In the genomic region with DNA sequence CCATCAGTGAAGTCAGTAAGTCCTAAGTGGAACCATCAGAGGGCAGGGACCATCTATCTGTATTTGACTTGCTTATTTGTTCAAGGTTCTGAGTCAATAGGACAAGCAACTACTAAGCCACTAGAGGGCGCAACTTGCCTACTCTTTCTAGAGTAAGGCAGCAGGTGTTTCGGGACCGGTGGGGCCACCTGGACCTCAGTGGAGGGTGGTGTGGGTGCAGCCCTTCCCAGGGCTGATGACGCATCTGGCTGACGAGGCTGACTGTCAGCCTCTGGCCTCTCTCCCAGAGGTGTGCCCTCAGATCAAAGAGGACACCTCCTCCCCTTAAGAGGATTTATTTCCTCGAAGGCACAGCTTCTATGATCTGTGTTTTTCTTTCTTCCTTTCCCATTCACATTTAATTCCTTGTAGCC, we compare ENCODE assay signal across 8 cellular contexts. TPM values are rescaled to one million over a fixed set of nuclear protein-coding genes. Genes with fewer than 3 reads are reported as not detected.
DNase-seq lines count a peak whose midpoint lies in the region; ATAC-seq and TF ChIP-seq lines count a peak whose summit lies in the region.

No MANE protein-coding gene starts in this region.

- H3K9me2 ChIP-seq in Loucy (replicated peaks; ENCODE audit: low read depth, low read length): no peaks in the 10 kb centered on the region

- peak overlapping the region; percentile 10 for H3K4me2 ChIP-seq in Loucy (ENCODE audit: low read depth, low read length, poor library complexity, severe bottlenecking)

- peak; percentile 77 for ATAC-seq in GM21786 (IDR thresholded peaks at IDR 0.05; ENCODE audit: unreplicated experiment)
- ATAC-seq in activated T-cell treated with anti-CD3 and anti-CD28 coated beads, Interleukin-2, amount 50 U/mL, for 4 hours: peak; percentile 93 to 94
- peak; percentile 83 to 87 for ATAC-seq in natural killer cell treated with Interleukin-12 subunit alpha and Interleukin-12 subunit beta and Interleukin-15 and Interleukin-18, amount 100 ng/mL, for 72 hours

- peaks cover 4% of the 10 kb centered on the region for H3K36me3 Mint-ChIP-seq in activated T-cell treated with anti-CD3 and anti-CD28 coated beads, Interleukin-2, amount 50 U/mL, for 4 hours (ENCODE audit: insufficient read depth)
- H3K36me3 Mint-ChIP-seq in natural killer cell treated with Interleukin-12 subunit alpha and Interleukin-12 subunit beta and Interleukin-15 and Interleukin-18, amount 100 ng/mL, for 72 hours: no peaks in the 10 kb centered on the region

- no peaks in the 10 kb centered on the region for H3K36me3 ChIP-seq in Loucy (ENCODE audit: insufficient read depth, low read length)
- H3K36me3 ChIP-seq in Peyer's patch: peaks cover 0 to 6% (median 0%) of the 10 kb centered on the region in 3 donors
- H3K36me3 ChIP-seq in esophagus squamous epithelium: peaks cover 3 to 62% (median 4%) of the 10 kb centered on the region in 3 donors
- H3K36me3 ChIP-seq in stomach: peaks cover 0 to 28% (median 9%) of the 10 kb centered on the region in 4 donors

- intact Hi-C loops in esophagus squamous epithelium (cut with DNase I): loop anchor here (10.0 kb wide), 1 partner anchor 183 kb away; a partner anchor contains a TSS
- intact Hi-C loops in stomach (cut with DNase I; ENCODE audit: low total_unique reads): loop anchor here (10.0 kb wide), 2 partner anchors 63 to 193 kb away; no protein-coding TSS in a partner anchor

- TF ChIP-seq POLR2A in Peyer's patch (IDR thresholded peaks at IDR 0.05) (peak in 1 of 2 donors; percentile 50), esophagus squamous epithelium (IDR thresholded peaks at IDR 0.05) (no peak), stomach (IDR thresholded peaks at IDR 0.05) (no peak)

- TF ChIP-seq CTCF in Loucy (conservative IDR thresholded peaks at IDR 0.05; ENCODE audit: low read length): peak; percentile 92
- peak; percentile 62 to 98 (median 90) for TF ChIP-seq CTCF in Peyer's patch (IDR thresholded peaks at IDR 0.05)
- peak; percentile 76 to 95 (median 90) for TF ChIP-seq CTCF in esophagus squamous epithelium (IDR thresholded peaks at IDR 0.05)
- TF ChIP-seq CTCF in stomach (IDR thresholded peaks at IDR 0.05): peak in 5 of 7 experiments; percentile 67 to 88 (median 85)

- H3K27me3 ChIP-seq in Loucy (ENCODE audit: insufficient read depth, low read length, poor library complexity, severe bottlenecking): no peaks in the 10 kb centered on the region
- no peaks in the 10 kb centered on the region for H3K27me3 ChIP-seq in Peyer's patch
- no peaks in the 10 kb centered on the region for H3K27me3 ChIP-seq in esophagus squamous epithelium
- H3K27me3 ChIP-seq in stomach: no peaks in the 10 kb centered on the region

- H3K27me3 Mint-ChIP-seq in activated T-cell treated with anti-CD3 and anti-CD28 coated beads, Interleukin-2, amount 50 U/mL, for 4 hours (ENCODE audit: low read depth): no peaks in the 10 kb centered on the region
- H3K27me3 Mint-ChIP-seq in natural killer cell treated with Interleukin-12 subunit alpha and Interleukin-12 subunit beta and Interleukin-15 and Interleukin-18, amount 100 ng/mL, for 72 hours: no peaks in the 10 kb centered on the region

- H3K27ac Mint-ChIP-seq in natural killer cell treated with Interleukin-12 subunit alpha and Interleukin-12 subunit beta and Interleukin-15 and Interleukin-18, amount 100 ng/mL, for 72 hours: no peak overlapping the region

- no peak overlapping the region for H3K9ac ChIP-seq in Loucy (ENCODE audit: low read depth, low read length, poor library complexity, severe bottlenecking)

- no peaks in the 10 kb centered on the region for H4K20me1 ChIP-seq in Loucy (ENCODE audit: insufficient read depth, low read length, poor library complexity, severe bottlenecking)

- H3K4me3 Mint-ChIP-seq in activated T-cell treated with anti-CD3 and anti-CD28 coated beads, Interleukin-2, amount 50 U/mL, for 4 hours: no peak overlapping the region
- no peak overlapping the region for H3K4me3 Mint-ChIP-seq in natural killer cell treated with Interleukin-12 subunit alpha and Interleukin-12 subunit beta and Interleukin-15 and Interleukin-18, amount 100 ng/mL, for 72 hours

- H3K4me1 ChIP-seq in Loucy (ENCODE audit: insufficient read depth, low read length, poor library complexity, severe bottlenecking) (peaks cover 4% of the 10 kb centered on the region), Peyer's patch (peaks cover 0 to 6% (median under 1%) of the 10 kb centered on the region in 4 donors), esophagus squamous epithelium (peaks cover 0 to 44% (median 17%) of the 10 kb centered on the region in 3 donors), stomach (peaks cover 2 to 21% (median 17%) of the 10 kb centered on the region in 4 donors)

- DNase-seq in DMS153 (lab: John Stamatoyannopoulos, UW) (peak; percentile 98), Peyer's patch (peak; percentile 90 to 97 (median 91)), esophagus squamous epithelium (lab: John Stamatoyannopoulos, UW) (peak; percentile 54), stomach (peak; percentile 94)
- DNase-seq in activated T-cell treated with anti-CD3 and anti-CD28 coated beads, Interleukin-2, amount 50 U/mL, for 4 hours: peak; percentile 87
- DNase-seq in natural killer cell treated with Interleukin-12 subunit alpha and Interleukin-12 subunit beta and Interleukin-15 and Interleukin-18, amount 100 ng/mL, for 72 hours (ENCODE audit: low spot score): peak; percentile 78

- no peak overlapping the region for H2AFZ ChIP-seq in Loucy (ENCODE audit: low read length)

- H3K4me3 ChIP-seq in Loucy (ENCODE audit: low read length, poor library complexity, severe bottlenecking): no peak overlapping the region
- no peak overlapping the region for H3K4me3 ChIP-seq in Peyer's patch
- no peak overlapping the region for H3K4me3 ChIP-seq in esophagus squamous epithelium
- no peak overlapping the region for H3K4me3 ChIP-seq in stomach

- TF ChIP-seq EP300 in stomach (IDR thresholded peaks at IDR 0.05): no peak

- no peaks in the 10 kb centered on the region for H3K9me3 ChIP-seq in Loucy (ENCODE audit: insufficient read depth, low read depth, low read length)
- no peaks in the 10 kb centered on the region for H3K9me3 ChIP-seq in Peyer's patch
- H3K9me3 ChIP-seq in esophagus squamous epithelium: no peaks in the 10 kb centered on the region
- H3K9me3 ChIP-seq in stomach: no peaks in the 10 kb centered on the region

- 2 to 10% methylated on average over 5 to 6 of the region's 6 CpGs for WGBS in esophagus squamous epithelium, 2 donors
- WGBS in stomach, 5 donors: 5 to 17% (median 8%) methylated on average over 6 of the region's 6 CpGs

- peaks cover 23% of the 10 kb centered on the region for H3K4me1 Mint-ChIP-seq in activated T-cell treated with anti-CD3 and anti-CD28 coated beads, Interleukin-2, amount 50 U/mL, for 4 hours (ENCODE audit: low read depth)
- peaks cover 3 to 5% of the 10 kb centered on the region in 2 donors for H3K4me1 Mint-ChIP-seq in natural killer cell treated with Interleukin-12 subunit alpha and Interleukin-12 subunit beta and Interleukin-15 and Interleukin-18, amount 100 ng/mL, for 72 hours (ENCODE audit: low read depth in 2 of 2)

- H3K9me3 Mint-ChIP-seq in activated T-cell treated with anti-CD3 and anti-CD28 coated beads, Interleukin-2, amount 50 U/mL, for 4 hours: no peaks in the 10 kb centered on the region
- no peaks in the 10 kb centered on the region for H3K9me3 Mint-ChIP-seq in natural killer cell treated with Interleukin-12 subunit alpha and Interleukin-12 subunit beta and Interleukin-15 and Interleukin-18, amount 100 ng/mL, for 72 hours

- H3F3A ChIP-seq in Loucy (ENCODE audit: low read depth): no peaks in the 10 kb centered on the region

- H3K79me2 ChIP-seq in Loucy (ENCODE audit: insufficient read depth, low read length): no peaks in the 10 kb centered on the region; the same call in 1 of the 2 replicates

- H3K27ac ChIP-seq in Peyer's patch (peak overlapping the region in 3 of 4 donors; percentile 66 to 90 (median 82)), esophagus squamous epithelium (peak overlapping the region; percentile 43 to 89 (median 84)), stomach (peak overlapping the region; percentile 22 to 67 (median 35))

RNA-seq across cellular contexts. Expression of a gene that starts 6.6 kb away (rescaled TPM):
- total RNA-seq in Peyer's patch: 1 to 10 TPM in 3 of 4 donors, not detected in 1; 2.7 to 5.1 (median 3.2) TPM
- total RNA-seq in activated T-cell treated with anti-CD3 and anti-CD28 coated beads, Interleukin-2, amount 50 U/mL, for 4 hours: 1 to 10 TPM; 3.6 to 7.6 (median 6.7) TPM
- 100 to 1,000 TPM in 3 of 4 donors, 10 to 100 TPM in 1; 67.3 to 158 (median 122) TPM for total RNA-seq in esophagus squamous epithelium
- 1 to 10 TPM; 4.5 to 6.5 TPM for total RNA-seq in natural killer cell treated with Interleukin-12 subunit alpha and Interleukin-12 subunit beta and Interleukin-15 and Interleukin-18, amount 100 ng/mL, for 72 hours
- 10 to 100 TPM in 1 of 5 donors, 1 to 10 TPM in 2, not detected in 2; 1.1 to 10.7 (median 4.7) TPM for total RNA-seq in stomach
- polyA plus RNA-seq in stomach: 10 to 100 TPM in 1 of 3 donors, 1 to 10 TPM in 2; 4.4 to 32.8 (median 6.4) TPM

RNA-seq across cellular contexts. Expression of a gene that starts 15.1 kb away (rescaled TPM):
- total RNA-seq in Peyer's patch: 10 to 100 TPM; 40.4 to 97.6 (median 69.8) TPM
- 10 to 100 TPM in 1 of 3 donors, 1 to 10 TPM in 2; 8.1 to 10.8 (median 9.6) TPM for total RNA-seq in activated T-cell treated with anti-CD3 and anti-CD28 coated beads, Interleukin-2, amount 50 U/mL, for 4 hours
- total RNA-seq in esophagus squamous epithelium: 10 to 100 TPM; 18.5 to 36.7 (median 26.2) TPM
- 10 to 100 TPM in 1 of 2 donors, 1 to 10 TPM in 1; 8.9 to 16.3 TPM for total RNA-seq in natural killer cell treated with Interleukin-12 subunit alpha and Interleukin-12 subunit beta and Interleukin-15 and Interleukin-18, amount 100 ng/mL, for 72 hours
- 10 to 100 TPM; 33.8 to 63.2 (median 49.2) TPM for total RNA-seq in stomach
- polyA plus RNA-seq in stomach: 10 to 100 TPM in 1 of 3 donors, 1 to 10 TPM in 2; 4.1 to 16.5 (median 4.6) TPM

Comparison
In these comparisons a context has a peak if more than half of its experiments do, and no peak if none do; other contexts are left out.
1. RNA of a gene that starts 6.6 kb away (total RNA-seq): 67.3 to 158 TPM in esophagus squamous epithelium; 3.6 to 7.6 TPM in activated T-cell treated with anti-CD3 and anti-CD28 coated beads, Interleukin-2, amount 50 U/mL, for 4 hours, 4.5 to 6.5 TPM in natural killer cell treated with Interleukin-12 subunit alpha and Interleukin-12 subunit beta and Interleukin-15 and Interleukin-18, amount 100 ng/mL, for 72 hours, 2.7 to 5.1 TPM in Peyer's patch and 1.1 to 10.7 TPM in stomach; every median in the first group is over 4 times any median in the second.
2. Peak in every context shown above with its lines, with median percentiles within 50 percentile points of each other: DNase-seq, ATAC-seq, CTCF ChIP-seq and H3K27ac ChIP-seq.